In the genomic region with DNA sequence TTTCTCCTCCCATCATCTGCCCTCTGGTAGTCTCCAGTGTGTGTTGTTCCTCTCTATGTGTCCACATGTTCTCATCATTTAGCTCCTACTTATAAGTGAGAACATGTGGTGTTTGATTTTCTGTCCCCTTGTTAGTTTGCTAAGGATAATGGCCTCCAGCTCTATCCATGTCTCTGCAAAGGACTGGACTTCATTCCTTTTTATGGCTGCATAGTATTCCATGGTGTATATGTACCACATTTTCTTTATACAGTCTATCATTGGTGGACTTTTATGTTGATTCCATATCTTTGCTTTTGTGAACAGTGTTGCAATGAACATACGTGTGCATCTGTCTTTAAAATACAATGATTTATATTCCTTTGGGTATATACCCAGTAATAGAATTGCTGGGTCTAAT, we compare ENCODE assay signal across 2 cellular contexts.
DNase-seq lines count a peak whose midpoint lies in the region; ATAC-seq, FAIRE-seq and TF ChIP-seq lines count a peak whose summit lies in the region.
"Not testable (repeated sequence)": the region's sequence is repeated elsewhere in the genome, so short reads cannot be mapped to it uniquely, and the experiment has no call there.

No MANE protein-coding gene starts in this region.

- H3K4me1 ChIP-seq in HEK293 (ENCODE audit: control insufficient read depth, insufficient read depth, low read length); K562 (replicated peaks in 1 of 2; ENCODE audit: control insufficient read depth in 2 of 2, insufficient read depth in 2 of 2, low read length in 2 of 2): not testable (repeated sequence)

- not testable (repeated sequence) for H3K27ac ChIP-seq in HEK293 (ENCODE audit: extremely low read depth, low read depth, low read length); K562 (ENCODE audit: extremely low read depth, low read depth, low read length)

- not testable (repeated sequence) for TF ChIP-seq EP300 in K562 (IDR thresholded peaks at IDR 0.05; ENCODE audit: low read length)

- FAIRE-seq in K562 (lab: Jason Lieb, UNC) = not testable (repeated sequence)

- POLR2A ChIA-PET in HEK293 (lab: Yijun Ruan, JAX); K562 (lab: Yijun Ruan, JAX): not testable (repeated sequence)

- not testable (repeated sequence) for TF ChIP-seq POLR2A in K562 (conservative IDR thresholded peaks at IDR 0.05)

- H3K27me3 ChIP-seq in K562 (ENCODE audit: control insufficient read depth in 2 of 2, insufficient read depth in 2 of 2, low read length in 2 of 2) = not testable (repeated sequence)

- not testable (repeated sequence) for DNase-seq in K562 (ENCODE audit: extremely low read depth in 1 of 4, low spot score in 3 of 4)

- not testable (repeated sequence) for BruUV-seq in K562 (replicated peaks; lab: Mats Ljungman, UMichigan)

- H3K4me3 ChIP-seq in HEK293 (ENCODE audit: low read depth, low read length); K562: not testable (repeated sequence)

- TF ChIP-seq RAD21 in K562 (CRISPR knock-in tag; conservative IDR thresholded peaks at IDR 0.05 in 1 of 2, IDR thresholded peaks at IDR 0.05 in 1 of 2) = not testable (repeated sequence)

- not testable (repeated sequence) for H3K9me3 ChIP-seq in HEK293 (ENCODE audit: control insufficient read depth, insufficient read depth, low read depth, low read length); K562 (replicated peaks; ENCODE audit: control insufficient read depth, insufficient read depth, low read depth, low read length)

- CTCF ChIA-PET in HEK293 (lab: Yijun Ruan, JAX); K562 (lab: Yijun Ruan, JAX; ENCODE audit: low intra/inter-chr PET ratio): not testable (repeated sequence)

- H3K9ac ChIP-seq in K562 (ENCODE audit: insufficient read depth in 1 of 2, low read depth in 2 of 2, low read length in 2 of 2) = not testable (repeated sequence)

- 50% methylated on average over 1 of the region's 1 CpG for WGBS in K562 (ENCODE audit: insufficient coverage, low coverage, missing lambda C conversion rate)

- H3K36me3 ChIP-seq in HEK293 (ENCODE audit: control insufficient read depth in 2 of 2, insufficient read depth in 1 of 2, low read length in 2 of 2); K562 (ENCODE audit: control insufficient read depth, insufficient read depth, low read length): not testable (repeated sequence)

- intact Hi-C loops in K562 (cut with micrococcal nuclease) = not testable (repeated sequence)

- H3K4me2 ChIP-seq in K562 (ENCODE audit: insufficient read depth, low read length) = not testable (repeated sequence)

- H2AFZ ChIP-seq in K562 (ENCODE audit: low read depth, low read length) = not testable (repeated sequence)

- not testable (repeated sequence) for H3K79me2 ChIP-seq in K562 (ENCODE audit: control insufficient read depth, insufficient read depth, low read length)

- in situ Hi-C loops in K562 (cut with MboI) = not testable (repeated sequence)

- ATAC-seq in K562 = not testable (repeated sequence)

- not testable (repeated sequence) for TF ChIP-seq CTCF in HEK293 (tag by site-specific recombination; IDR thresholded peaks at IDR 0.05); K562 (IDR thresholded peaks at IDR 0.05 in 2 of 3, conservative IDR thresholded peaks at IDR 0.05 in 1 of 3; ENCODE audit: insufficient read depth in 2 of 3, low read depth in 1 of 3, low read length in 3 of 3)

- not testable (repeated sequence) for H4K20me1 ChIP-seq in K562 (replicated peaks; ENCODE audit: control insufficient read depth, insufficient read depth, low read length)

- H3K9me1 ChIP-seq in K562 (ENCODE audit: control insufficient read depth, insufficient read depth, low read length) = not testable (repeated sequence)

TF ChIP-seq in HEK293, 187 proteins besides CTCF, POLR2A, EP300 and RAD21:
- TF ChIP-seq ZNF146 (tag by site-specific recombination; IDR thresholded peaks at IDR 0.05) = peak; percentile 76

TF ChIP-seq in K562, 482 proteins besides CTCF, POLR2A, EP300 and RAD21:
- TF ChIP-seq KDM1A (IDR thresholded peaks at IDR 0.05) = 0 out of 4 replicates have a peak, but pooled peaks of 1 of the 2 experiments have one; percentile 13
- TF ChIP-seq ZNF146 (CRISPR knock-in tag; IDR thresholded peaks at IDR 0.05; ENCODE audit: unreplicated experiment) = peak; percentile 68
